1 cellular context compared by ENCODE assay signal in genomic region chr6:49736017-49736508, GRCh38.
TF ChIP-seq lines count a peak whose summit lies in the region.

No MANE protein-coding gene starts in this region.

TF ChIP-seq in K562, 482 proteins besides CTCF, POLR2A, EP300 and RAD21 (continued from another document and continues in another):
- TF ChIP-seq PPARD (CRISPR knock-in tag; IDR thresholded peaks at IDR 0.05) = no peak
- TF ChIP-seq, protein P1, sequence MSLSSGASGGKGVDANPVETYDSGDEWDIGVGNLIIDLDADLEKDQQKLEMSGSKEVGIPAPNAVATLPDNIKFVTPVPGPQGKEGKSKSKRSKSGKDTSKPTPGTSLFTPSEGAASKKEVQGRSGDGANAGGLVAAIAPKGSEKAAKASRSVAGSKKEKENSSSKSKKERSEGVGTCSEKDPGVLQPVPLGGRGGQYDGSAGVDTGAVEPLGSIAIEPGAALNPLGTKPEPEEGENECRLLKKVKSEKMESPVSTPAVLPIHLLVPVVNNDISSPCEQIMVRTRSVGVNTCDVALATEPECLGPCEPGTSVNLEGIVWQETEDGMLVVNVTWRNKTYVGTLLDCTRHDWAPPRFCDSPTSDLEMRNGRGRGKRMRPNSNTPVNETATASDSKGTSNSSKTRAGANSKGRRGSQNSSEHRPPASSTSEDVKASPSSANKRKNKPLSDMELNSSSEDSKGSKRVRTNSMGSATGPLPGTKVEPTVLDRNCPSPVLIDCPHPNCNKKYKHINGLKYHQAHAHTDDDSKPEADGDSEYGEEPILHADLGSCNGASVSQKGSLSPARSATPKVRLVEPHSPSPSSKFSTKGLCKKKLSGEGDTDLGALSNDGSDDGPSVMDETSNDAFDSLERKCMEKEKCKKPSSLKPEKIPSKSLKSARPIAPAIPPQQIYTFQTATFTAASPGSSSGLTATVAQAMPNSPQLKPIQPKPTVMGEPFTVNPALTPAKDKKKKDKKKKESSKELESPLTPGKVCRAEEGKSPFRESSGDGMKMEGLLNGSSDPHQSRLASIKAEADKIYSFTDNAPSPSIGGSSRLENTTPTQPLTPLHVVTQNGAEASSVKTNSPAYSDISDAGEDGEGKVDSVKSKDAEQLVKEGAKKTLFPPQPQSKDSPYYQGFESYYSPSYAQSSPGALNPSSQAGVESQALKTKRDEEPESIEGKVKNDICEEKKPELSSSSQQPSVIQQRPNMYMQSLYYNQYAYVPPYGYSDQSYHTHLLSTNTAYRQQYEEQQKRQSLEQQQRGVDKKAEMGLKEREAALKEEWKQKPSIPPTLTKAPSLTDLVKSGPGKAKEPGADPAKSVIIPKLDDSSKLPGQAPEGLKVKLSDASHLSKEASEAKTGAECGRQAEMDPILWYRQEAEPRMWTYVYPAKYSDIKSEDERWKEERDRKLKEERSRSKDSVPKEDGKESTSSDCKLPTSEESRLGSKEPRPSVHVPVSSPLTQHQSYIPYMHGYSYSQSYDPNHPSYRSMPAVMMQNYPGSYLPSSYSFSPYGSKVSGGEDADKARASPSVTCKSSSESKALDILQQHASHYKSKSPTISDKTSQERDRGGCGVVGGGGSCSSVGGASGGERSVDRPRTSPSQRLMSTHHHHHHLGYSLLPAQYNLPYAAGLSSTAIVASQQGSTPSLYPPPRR (CRISPR knock-in tag; IDR thresholded peaks at IDR 0.05; ENCODE audit: borderline replicate concordance) = no peak
- TF ChIP-seq ZSCAN32 (CRISPR knock-in tag; IDR thresholded peaks at IDR 0.05) = no peak
- no peak for TF ChIP-seq RBM25 (IDR thresholded peaks at IDR 0.05; ENCODE audit: low read depth, low read length, severe bottlenecking)
- TF ChIP-seq NFRKB (IDR thresholded peaks at IDR 0.05; ENCODE audit: low read depth) = no peak
- peak; percentile 35; the same call in 1 of the 2 replicates for TF ChIP-seq CXXC5 (CRISPR knock-in tag; IDR thresholded peaks at IDR 0.05)
- TF ChIP-seq, protein P2, sequence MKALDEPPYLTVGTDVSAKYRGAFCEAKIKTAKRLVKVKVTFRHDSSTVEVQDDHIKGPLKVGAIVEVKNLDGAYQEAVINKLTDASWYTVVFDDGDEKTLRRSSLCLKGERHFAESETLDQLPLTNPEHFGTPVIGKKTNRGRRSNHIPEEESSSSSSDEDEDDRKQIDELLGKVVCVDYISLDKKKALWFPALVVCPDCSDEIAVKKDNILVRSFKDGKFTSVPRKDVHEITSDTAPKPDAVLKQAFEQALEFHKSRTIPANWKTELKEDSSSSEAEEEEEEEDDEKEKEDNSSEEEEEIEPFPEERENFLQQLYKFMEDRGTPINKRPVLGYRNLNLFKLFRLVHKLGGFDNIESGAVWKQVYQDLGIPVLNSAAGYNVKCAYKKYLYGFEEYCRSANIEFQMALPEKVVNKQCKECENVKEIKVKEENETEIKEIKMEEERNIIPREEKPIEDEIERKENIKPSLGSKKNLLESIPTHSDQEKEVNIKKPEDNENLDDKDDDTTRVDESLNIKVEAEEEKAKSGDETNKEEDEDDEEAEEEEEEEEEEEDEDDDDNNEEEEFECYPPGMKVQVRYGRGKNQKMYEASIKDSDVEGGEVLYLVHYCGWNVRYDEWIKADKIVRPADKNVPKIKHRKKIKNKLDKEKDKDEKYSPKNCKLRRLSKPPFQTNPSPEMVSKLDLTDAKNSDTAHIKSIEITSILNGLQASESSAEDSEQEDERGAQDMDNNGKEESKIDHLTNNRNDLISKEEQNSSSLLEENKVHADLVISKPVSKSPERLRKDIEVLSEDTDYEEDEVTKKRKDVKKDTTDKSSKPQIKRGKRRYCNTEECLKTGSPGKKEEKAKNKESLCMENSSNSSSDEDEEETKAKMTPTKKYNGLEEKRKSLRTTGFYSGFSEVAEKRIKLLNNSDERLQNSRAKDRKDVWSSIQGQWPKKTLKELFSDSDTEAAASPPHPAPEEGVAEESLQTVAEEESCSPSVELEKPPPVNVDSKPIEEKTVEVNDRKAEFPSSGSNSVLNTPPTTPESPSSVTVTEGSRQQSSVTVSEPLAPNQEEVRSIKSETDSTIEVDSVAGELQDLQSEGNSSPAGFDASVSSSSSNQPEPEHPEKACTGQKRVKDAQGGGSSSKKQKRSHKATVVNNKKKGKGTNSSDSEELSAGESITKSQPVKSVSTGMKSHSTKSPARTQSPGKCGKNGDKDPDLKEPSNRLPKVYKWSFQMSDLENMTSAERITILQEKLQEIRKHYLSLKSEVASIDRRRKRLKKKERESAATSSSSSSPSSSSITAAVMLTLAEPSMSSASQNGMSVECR (CRISPR knock-in tag; IDR thresholded peaks at IDR 0.05) = no peak
- TF ChIP-seq YBX1 (IDR thresholded peaks at IDR 0.05) = no peak
- no peak for TF ChIP-seq ZNF274 (IDR thresholded peaks at IDR 0.05; ENCODE audit: borderline replicate concordance, low read depth, low read length)
- TF ChIP-seq FOXA3 (CRISPR knock-in tag; conservative IDR thresholded peaks at IDR 0.05 in 1 of 2, IDR thresholded peaks at IDR 0.05 in 1 of 2) = no peak
- no peak for TF ChIP-seq SREBF1 (IDR thresholded peaks at IDR 0.05; ENCODE audit: borderline replicate concordance, low read depth, low read length)
- no peak for TF ChIP-seq SPI1 (IDR thresholded peaks at IDR 0.05; ENCODE audit: borderline replicate concordance, low read depth, low read length)
- TF ChIP-seq CREM (IDR thresholded peaks at IDR 0.05; ENCODE audit: low read depth) = peak; percentile 52; the same call in 1 of the 2 replicates
- TF ChIP-seq, protein P3, sequence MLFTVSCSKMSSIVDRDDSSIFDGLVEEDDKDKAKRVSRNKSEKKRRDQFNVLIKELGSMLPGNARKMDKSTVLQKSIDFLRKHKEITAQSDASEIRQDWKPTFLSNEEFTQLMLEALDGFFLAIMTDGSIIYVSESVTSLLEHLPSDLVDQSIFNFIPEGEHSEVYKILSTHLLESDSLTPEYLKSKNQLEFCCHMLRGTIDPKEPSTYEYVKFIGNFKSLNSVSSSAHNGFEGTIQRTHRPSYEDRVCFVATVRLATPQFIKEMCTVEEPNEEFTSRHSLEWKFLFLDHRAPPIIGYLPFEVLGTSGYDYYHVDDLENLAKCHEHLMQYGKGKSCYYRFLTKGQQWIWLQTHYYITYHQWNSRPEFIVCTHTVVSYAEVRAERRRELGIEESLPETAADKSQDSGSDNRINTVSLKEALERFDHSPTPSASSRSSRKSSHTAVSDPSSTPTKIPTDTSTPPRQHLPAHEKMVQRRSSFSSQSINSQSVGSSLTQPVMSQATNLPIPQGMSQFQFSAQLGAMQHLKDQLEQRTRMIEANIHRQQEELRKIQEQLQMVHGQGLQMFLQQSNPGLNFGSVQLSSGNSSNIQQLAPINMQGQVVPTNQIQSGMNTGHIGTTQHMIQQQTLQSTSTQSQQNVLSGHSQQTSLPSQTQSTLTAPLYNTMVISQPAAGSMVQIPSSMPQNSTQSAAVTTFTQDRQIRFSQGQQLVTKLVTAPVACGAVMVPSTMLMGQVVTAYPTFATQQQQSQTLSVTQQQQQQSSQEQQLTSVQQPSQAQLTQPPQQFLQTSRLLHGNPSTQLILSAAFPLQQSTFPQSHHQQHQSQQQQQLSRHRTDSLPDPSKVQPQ (CRISPR knock-in tag; IDR thresholded peaks at IDR 0.05; ENCODE audit: borderline replicate concordance) = no peak
- TF ChIP-seq, protein P4, sequence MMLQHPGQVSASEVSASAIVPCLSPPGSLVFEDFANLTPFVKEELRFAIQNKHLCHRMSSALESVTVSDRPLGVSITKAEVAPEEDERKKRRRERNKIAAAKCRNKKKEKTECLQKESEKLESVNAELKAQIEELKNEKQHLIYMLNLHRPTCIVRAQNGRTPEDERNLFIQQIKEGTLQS (IDR thresholded peaks at IDR 0.05) = no peak
- TF ChIP-seq, protein P4 (CRISPR knock-in tag; conservative IDR thresholded peaks at IDR 0.05) = no peak
- TF ChIP-seq, protein P5, sequence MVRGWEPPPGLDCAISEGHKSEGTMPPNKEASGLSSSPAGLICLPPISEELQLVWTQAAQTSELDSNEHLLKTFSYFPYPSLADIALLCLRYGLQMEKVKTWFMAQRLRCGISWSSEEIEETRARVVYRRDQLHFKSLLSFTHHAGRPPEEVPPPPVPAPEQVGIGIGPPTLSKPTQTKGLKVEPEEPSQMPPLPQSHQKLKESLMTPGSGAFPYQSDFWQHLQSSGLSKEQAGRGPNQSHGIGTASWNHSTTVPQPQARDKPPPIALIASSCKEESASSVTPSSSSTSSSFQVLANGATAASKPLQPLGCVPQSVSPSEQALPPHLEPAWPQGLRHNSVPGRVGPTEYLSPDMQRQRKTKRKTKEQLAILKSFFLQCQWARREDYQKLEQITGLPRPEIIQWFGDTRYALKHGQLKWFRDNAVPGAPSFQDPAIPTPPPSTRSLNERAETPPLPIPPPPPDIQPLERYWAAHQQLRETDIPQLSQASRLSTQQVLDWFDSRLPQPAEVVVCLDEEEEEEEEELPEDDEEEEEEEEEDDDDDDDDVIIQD (CRISPR knock-in tag; IDR thresholded peaks at IDR 0.05) = no peak
- TF ChIP-seq LARP7 (IDR thresholded peaks at IDR 0.05) = no peak
- TF ChIP-seq ATF7 (IDR thresholded peaks at IDR 0.05) = no peak
- no peak for TF ChIP-seq HIVEP1 (CRISPR knock-in tag; IDR thresholded peaks at IDR 0.05)
- peak; percentile 76; the same call in 1 of the 2 replicates for TF ChIP-seq CBX5 (IDR thresholded peaks at IDR 0.05; ENCODE audit: borderline replicate concordance, low read depth)
- TF ChIP-seq ZC3H8 (IDR thresholded peaks at IDR 0.05) = no peak
- no peak for TF ChIP-seq ZNF311 (CRISPR knock-in tag; IDR thresholded peaks at IDR 0.05)
- no peak for TF ChIP-seq MTF1 (CRISPR knock-in tag; IDR thresholded peaks at IDR 0.05; ENCODE audit: borderline replicate concordance)
- TF ChIP-seq CBX2 (IDR thresholded peaks at IDR 0.05; ENCODE audit: insufficient read depth, low read length, poor library complexity, severe bottlenecking) = no peak
- no peak for TF ChIP-seq ZNF75A (CRISPR knock-in tag; IDR thresholded peaks at IDR 0.05)
- no peak for TF ChIP-seq ZNF165 (CRISPR knock-in tag; IDR thresholded peaks at IDR 0.05; ENCODE audit: borderline replicate concordance)
- TF ChIP-seq TCF3 (CRISPR knock-in tag; IDR thresholded peaks at IDR 0.05) = peak; percentile 95
- no peak for TF ChIP-seq RFX7 (CRISPR knock-in tag; IDR thresholded peaks at IDR 0.05)
- TF ChIP-seq, protein P6, sequence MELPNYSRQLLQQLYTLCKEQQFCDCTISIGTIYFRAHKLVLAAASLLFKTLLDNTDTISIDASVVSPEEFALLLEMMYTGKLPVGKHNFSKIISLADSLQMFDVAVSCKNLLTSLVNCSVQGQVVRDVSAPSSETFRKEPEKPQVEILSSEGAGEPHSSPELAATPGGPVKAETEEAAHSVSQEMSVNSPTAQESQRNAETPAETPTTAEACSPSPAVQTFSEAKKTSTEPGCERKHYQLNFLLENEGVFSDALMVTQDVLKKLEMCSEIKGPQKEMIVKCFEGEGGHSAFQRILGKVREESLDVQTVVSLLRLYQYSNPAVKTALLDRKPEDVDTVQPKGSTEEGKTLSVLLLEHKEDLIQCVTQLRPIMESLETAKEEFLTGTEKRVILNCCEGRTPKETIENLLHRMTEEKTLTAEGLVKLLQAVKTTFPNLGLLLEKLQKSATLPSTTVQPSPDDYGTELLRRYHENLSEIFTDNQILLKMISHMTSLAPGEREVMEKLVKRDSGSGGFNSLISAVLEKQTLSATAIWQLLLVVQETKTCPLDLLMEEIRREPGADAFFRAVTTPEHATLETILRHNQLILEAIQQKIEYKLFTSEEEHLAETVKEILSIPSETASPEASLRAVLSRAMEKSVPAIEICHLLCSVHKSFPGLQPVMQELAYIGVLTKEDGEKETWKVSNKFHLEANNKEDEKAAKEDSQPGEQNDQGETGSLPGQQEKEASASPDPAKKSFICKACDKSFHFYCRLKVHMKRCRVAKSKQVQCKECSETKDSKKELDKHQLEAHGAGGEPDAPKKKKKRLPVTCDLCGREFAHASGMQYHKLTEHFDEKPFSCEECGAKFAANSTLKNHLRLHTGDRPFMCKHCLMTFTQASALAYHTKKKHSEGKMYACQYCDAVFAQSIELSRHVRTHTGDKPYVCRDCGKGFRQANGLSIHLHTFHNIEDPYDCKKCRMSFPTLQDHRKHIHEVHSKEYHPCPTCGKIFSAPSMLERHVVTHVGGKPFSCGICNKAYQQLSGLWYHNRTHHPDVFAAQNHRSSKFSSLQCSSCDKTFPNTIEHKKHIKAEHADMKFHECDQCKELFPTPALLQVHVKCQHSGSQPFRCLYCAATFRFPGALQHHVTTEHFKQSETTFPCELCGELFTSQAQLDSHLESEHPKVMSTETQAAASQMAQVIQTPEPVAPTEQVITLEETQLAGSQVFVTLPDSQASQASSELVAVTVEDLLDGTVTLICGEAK (IDR thresholded peaks at IDR 0.05) = no peak
- TF ChIP-seq, protein P6 (CRISPR knock-in tag; IDR thresholded peaks at IDR 0.05) = no peak
- peak; percentile 75 for TF ChIP-seq NFIC (IDR thresholded peaks at IDR 0.05)
- TF ChIP-seq MAFK (IDR thresholded peaks at IDR 0.05; ENCODE audit: low read length) = peak; percentile 48
- no peak for TF ChIP-seq ZNF197 (CRISPR knock-in tag; IDR thresholded peaks at IDR 0.05; ENCODE audit: low read depth)
- TF ChIP-seq, protein P7, sequence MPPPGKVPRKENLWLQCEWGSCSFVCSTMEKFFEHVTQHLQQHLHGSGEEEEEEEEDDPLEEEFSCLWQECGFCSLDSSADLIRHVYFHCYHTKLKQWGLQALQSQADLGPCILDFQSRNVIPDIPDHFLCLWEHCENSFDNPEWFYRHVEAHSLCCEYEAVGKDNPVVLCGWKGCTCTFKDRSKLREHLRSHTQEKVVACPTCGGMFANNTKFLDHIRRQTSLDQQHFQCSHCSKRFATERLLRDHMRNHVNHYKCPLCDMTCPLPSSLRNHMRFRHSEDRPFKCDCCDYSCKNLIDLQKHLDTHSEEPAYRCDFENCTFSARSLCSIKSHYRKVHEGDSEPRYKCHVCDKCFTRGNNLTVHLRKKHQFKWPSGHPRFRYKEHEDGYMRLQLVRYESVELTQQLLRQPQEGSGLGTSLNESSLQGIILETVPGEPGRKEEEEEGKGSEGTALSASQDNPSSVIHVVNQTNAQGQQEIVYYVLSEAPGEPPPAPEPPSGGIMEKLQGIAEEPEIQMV (tag; conservative IDR thresholded peaks at IDR 0.05; ENCODE audit: low read depth) = no peak
